8 cellular contexts compared by ENCODE assay signal in genomic region chr5:111072949-111073682, GRCh38. TPM values are rescaled to one million over a fixed set of nuclear protein-coding genes. Genes with fewer than 3 reads are reported as not detected.
DNase-seq lines count a peak whose midpoint lies in the region; ATAC-seq and TF ChIP-seq lines count a peak whose summit lies in the region.

No MANE protein-coding gene starts in this region.

- WGBS in adrenal gland, 4 donors = 0 to 2% (median 1%) methylated on average over 27 to 44 of the region's 44 CpGs

- H3K27ac ChIP-seq in adrenal gland (no peak overlapping the region), skin epidermis (peak overlapping the region in 3 of 21 experiments; percentile 8 to 19 (median 19))

- TF ChIP-seq CTCF in BE2C (IDR thresholded peaks at IDR 0.05; ENCODE audit: low read depth, low read length) = no peak
- TF ChIP-seq CTCF in adrenal gland (IDR thresholded peaks at IDR 0.05) = no peak
- no peak for TF ChIP-seq CTCF in GM13977 (IDR thresholded peaks at IDR 0.05; ENCODE audit: extremely low read depth, insufficient read depth, missing control alignments)

- in situ Hi-C loops in GM13977 (cut with MboI; ENCODE audit: low pct_unique_long_range_greater_than_20kb, low sequenced_read_pairs, unreplicated experiment) = no loop called here

- H3K9me3 ChIP-seq in BE2C = no peaks in the 10 kb centered on the region
- no peaks in the 10 kb centered on the region for H3K9me3 ChIP-seq in adrenal gland (replicated peaks in 1 of 3)

- H3K4me1 ChIP-seq in BE2C = no peaks in the 10 kb centered on the region; the same call in 1 of the 2 replicates
- peaks cover 0 to 7% of the 10 kb centered on the region in 2 donors for H3K4me1 ChIP-seq in adrenal gland (replicated peaks in 1 of 2)

- DNase-seq in BE2C (peak; percentile 52), HT1080 (ENCODE audit: low read depth) (peak; percentile 17), T follicular helper cell (ENCODE audit: low read depth) (peak; percentile 37), adrenal gland (peak; percentile 42 to 70 (median 65)), GM13977 (ENCODE audit: low spot score) (no peak)

- H3K36me3 ChIP-seq in BE2C (no peaks in the 10 kb centered on the region), adrenal gland (replicated peaks in 1 of 2) (no peaks in the 10 kb centered on the region)

- intact Hi-C loops in adrenal gland (cut with DNase I) = no loop called here

- peak; percentile 86 for ATAC-seq in GM21360 (IDR thresholded peaks at IDR 0.05; ENCODE audit: unreplicated experiment)

- H3K27me3 ChIP-seq in BE2C (peaks cover 84% of the 10 kb centered on the region), adrenal gland (peaks cover 17% of the 10 kb centered on the region)

- TF ChIP-seq POLR2A in adrenal gland (IDR thresholded peaks at IDR 0.05) = no peak

- H3K4me3 ChIP-seq in BE2C (ENCODE audit: low read depth, low read length) = peak overlapping the region; percentile 65
- peak overlapping the region in 3 of 4 donors; percentile 5 to 66 (median 17) for H3K4me3 ChIP-seq in adrenal gland
- H3K4me3 ChIP-seq in iPS-11a (ENCODE audit: low read depth, low read length) = peak overlapping the region; percentile 69
- peak overlapping the region; percentile 38 to 49 (median 42) for H3K4me3 ChIP-seq in skin epidermis

RNA-seq across cellular contexts. Expression of gene TSLP, which starts 1.6 kb away (rescaled TPM):
- polyA plus RNA-seq in BE2C (2012; ENCODE audit: insufficient read depth, insufficient read length, low read depth) = not detected
- not detected in 2 replicates for total RNA-seq in HT1080 (2014; rRNA removed; shearing (Covaris generic))
- polyA plus RNA-seq in HT1080 (2015; cell fraction: cytosol; rRNA removed) = 0.32 and 0.48 TPM in 2 replicates
- 0.14 and 0.17 TPM in 2 replicates for polyA plus RNA-seq in HT1080 (2015; cell fraction: nucleus; rRNA removed)
- total RNA-seq in adrenal gland = 1 to 10 TPM in 2 of 8 donors, under 1 TPM in 5, not detected in 1; 0.24 to 1.7 (median 0.87) TPM
- polyA plus RNA-seq in adrenal gland = 1 to 10 TPM in 1 of 3 donors, under 1 TPM in 2; 0.33 to 1.1 (median 0.97) TPM

RNA-seq across cellular contexts. Expression of gene WDR36, which starts 19.0 kb away (rescaled TPM):
- polyA plus RNA-seq in BE2C (2012; ENCODE audit: insufficient read depth, insufficient read length, low read depth) = 14.7 TPM
- 50.3 and 53.2 TPM in 2 replicates for total RNA-seq in HT1080 (2014; rRNA removed; shearing (Covaris generic))
- polyA plus RNA-seq in HT1080 (2015; cell fraction: cytosol; rRNA removed) = 25.9 and 34.4 TPM in 2 replicates
- polyA plus RNA-seq in HT1080 (2015; cell fraction: nucleus; rRNA removed) = 100 and 110 TPM in 2 replicates
- total RNA-seq in adrenal gland = 10 to 100 TPM; 13.2 to 86.1 (median 23.2) TPM
- polyA plus RNA-seq in adrenal gland = 10 to 100 TPM in 1 of 3 donors, 1 to 10 TPM in 2; 6.6 to 19.1 (median 9.0) TPM

Comparison
In these comparisons a context has a peak if more than half of its experiments do, and no peak if none do; other contexts are left out.
1. H3K4me3 ChIP-seq: peak in every context shown above with its lines; median percentile 69 in iPS-11a; 65 in BE2C; 42 in skin epidermis; 17 in adrenal gland.